Comparison of ENCODE assay signal across 17 cellular contexts in genomic region chr12:112841240-112841639, GRCh38. TPM values are rescaled to one million over a fixed set of nuclear protein-coding genes. Genes with fewer than 3 reads are reported as not detected.
DNase-seq lines count a peak whose midpoint lies in the region; ATAC-seq, FAIRE-seq and TF ChIP-seq lines count a peak whose summit lies in the region.
"Had no signal": no experiment of that assay in that cellular context is flagged by ENCODE, and none has a peak within 500 bp of the region (broad histone marks: within the 10 kb centered on the region; RNA-seq: fewer than 3 reads in every experiment).

No MANE protein-coding gene starts in this region.

- BruUV-seq in HepG2 (replicated peaks; lab: Mats Ljungman, UMichigan) (no TSS peak), K562 (replicated peaks; lab: Mats Ljungman, UMichigan) (no TSS peak)

- H4K8ac ChIP-seq in mesenchymal stem cell (ENCODE audit: low read length) = no peak overlapping the region

- no peak for TF ChIP-seq EP300 in HepG2 (IDR thresholded peaks at IDR 0.05; ENCODE audit: low read depth in 2 of 2, low read length in 2 of 2)
- TF ChIP-seq EP300 in HepG2 (CRISPR knock-in tag; IDR thresholded peaks at IDR 0.05; ENCODE audit: borderline replicate concordance) = no peak
- TF ChIP-seq EP300 in K562 (IDR thresholded peaks at IDR 0.05; ENCODE audit: low read length) = no peak

- no peak for TF ChIP-seq RAD21 in HepG2 (CRISPR knock-in tag; IDR thresholded peaks at IDR 0.05)
- no peak for TF ChIP-seq RAD21 in K562 (CRISPR knock-in tag; conservative IDR thresholded peaks at IDR 0.05 in 1 of 2, IDR thresholded peaks at IDR 0.05 in 1 of 2)

- H3K18ac ChIP-seq in mesenchymal stem cell (ENCODE audit: low read depth in 1 of 2, low read length in 2 of 2) = no peak overlapping the region

- H3K4me3 ChIP-seq in HepG2 (replicated peaks in 1 of 3; ENCODE audit: insufficient read depth in 1 of 3, low read depth in 2 of 3, low read length in 3 of 3) (no peak overlapping the region), right lobe of liver (no peak overlapping the region), K562 (no peak overlapping the region), mesenchymal stem cell (ENCODE audit: insufficient read depth in 1 of 2, low read depth in 1 of 2, low read length in 2 of 2) (no peak overlapping the region)
- H3K4me3 ChIP-seq: GM23248 had no signal

- no peak overlapping the region for H2BK120ac ChIP-seq in mesenchymal stem cell (ENCODE audit: low read depth, low read length)

- no peaks in the 10 kb centered on the region for H3K36me3 ChIP-seq in HepG2 (replicated peaks in 1 of 2; ENCODE audit: control insufficient read depth in 1 of 2, insufficient read depth in 2 of 2, low read length in 2 of 2)
- H3K36me3 ChIP-seq in right lobe of liver = no peaks in the 10 kb centered on the region
- no peaks in the 10 kb centered on the region for H3K36me3 ChIP-seq in K562 (ENCODE audit: control insufficient read depth, insufficient read depth, low read length)
- no peaks in the 10 kb centered on the region for H3K36me3 ChIP-seq in mesenchymal stem cell (ENCODE audit: control insufficient read depth in 1 of 2, insufficient read depth in 2 of 2, low read depth in 1 of 2, low read length in 2 of 2)

- H3K4me1 ChIP-seq in HepG2 (ENCODE audit: insufficient read depth, low read length) (peaks cover 16% of the 10 kb centered on the region), right lobe of liver (no peaks in the 10 kb centered on the region), K562 (replicated peaks in 1 of 2; ENCODE audit: control insufficient read depth in 2 of 2, insufficient read depth in 2 of 2, low read length in 2 of 2) (peaks cover 0 to 9% of the 10 kb centered on the region in 2 experiments; a peak in 2 of 5 replicates), mesenchymal stem cell (ENCODE audit: control insufficient read depth, insufficient read depth, low read depth, low read length) (peaks cover 24% of the 10 kb centered on the region)
- H3K4me1 ChIP-seq: Caco-2 had no signal

- H4K20me1 ChIP-seq in HepG2 (ENCODE audit: insufficient read depth, low read length) (no peaks in the 10 kb centered on the region), K562 (replicated peaks; ENCODE audit: control insufficient read depth, insufficient read depth, low read length) (no peaks in the 10 kb centered on the region)

- no peak for TF ChIP-seq POLR2A in HepG2 (IDR thresholded peaks at IDR 0.05; ENCODE audit: insufficient read depth in 1 of 2, low read depth in 2 of 2, low read length in 2 of 2)
- TF ChIP-seq POLR2A in right lobe of liver (IDR thresholded peaks at IDR 0.05) = no peak
- TF ChIP-seq POLR2A in K562 (conservative IDR thresholded peaks at IDR 0.05) = no peak

- no peak overlapping the region for H3K4ac ChIP-seq in mesenchymal stem cell (ENCODE audit: low read depth in 1 of 2, low read length in 2 of 2)

- no peaks in the 10 kb centered on the region for H3K9me1 ChIP-seq in K562 (ENCODE audit: control insufficient read depth, insufficient read depth, low read length)

- no peak overlapping the region for H3K23ac ChIP-seq in mesenchymal stem cell (ENCODE audit: low read length in 2 of 2)

- TF ChIP-seq CTCF in HepG2 (CRISPR knock-in tag; IDR thresholded peaks at IDR 0.05) (no peak), right lobe of liver (IDR thresholded peaks at IDR 0.05) (no peak), K562 (IDR thresholded peaks at IDR 0.05 in 2 of 3, conservative IDR thresholded peaks at IDR 0.05 in 1 of 3; ENCODE audit: insufficient read depth in 2 of 3, low read depth in 1 of 3, low read length in 3 of 3) (no peak)

- H3K27me3 ChIP-seq in HepG2 (ENCODE audit: control insufficient read depth in 1 of 2, insufficient read depth in 2 of 2, low read length in 2 of 2) (peaks cover 0 to 4% of the 10 kb centered on the region in 2 experiments; a peak in 1 of 5 replicates), right lobe of liver (no peaks in the 10 kb centered on the region), K562 (ENCODE audit: control insufficient read depth in 2 of 2, insufficient read depth in 2 of 2, low read length in 2 of 2) (peaks cover 0 to 8% of the 10 kb centered on the region in 2 experiments; a peak in 2 of 5 replicates), mesenchymal stem cell (ENCODE audit: control insufficient read depth in 1 of 2, insufficient read depth in 1 of 2, low read length in 2 of 2) (peaks cover 0 to 15% of the 10 kb centered on the region in 2 experiments)

- no peak overlapping the region for H4K91ac ChIP-seq in mesenchymal stem cell (ENCODE audit: low read length)

- FAIRE-seq in HepG2 (lab: Jason Lieb, UNC) (no peak), K562 (lab: Jason Lieb, UNC) (no peak)
- FAIRE-seq: D721Med, G401.6, GM12892, GM18507 had no signal

- H3K27ac ChIP-seq in HepG2 (ENCODE audit: extremely low read length, insufficient read depth, low read length) = no peak overlapping the region
- H3K27ac ChIP-seq in right lobe of liver = no peak overlapping the region
- H3K27ac ChIP-seq in K562 (ENCODE audit: extremely low read depth, low read depth, low read length) = no peak overlapping the region
- H3K27ac ChIP-seq in mesenchymal stem cell (ENCODE audit: low read length, poor library complexity, severe bottlenecking) = no peak overlapping the region
- H3K27ac ChIP-seq: C4-2B, GM23248 had no signal

- H2AK5ac ChIP-seq in mesenchymal stem cell (ENCODE audit: low read length, severe bottlenecking) = peak overlapping the region; percentile 81

- intact Hi-C loops in HepG2 (cut with micrococcal nuclease; ENCODE audit: unreplicated experiment) = no loop called here
- intact Hi-C loops in right lobe of liver (cut with DNase I) = no loop called here
- intact Hi-C loops in K562 (cut with micrococcal nuclease) = no loop called here

- CTCF ChIA-PET in HepG2 (lab: Yijun Ruan, JAX; ENCODE audit: low intra/inter-chr PET ratio, low total read pairs) = no interaction called here
- CTCF ChIA-PET in K562 (lab: Yijun Ruan, JAX; ENCODE audit: low intra/inter-chr PET ratio) = no interaction called here
- CTCF ChIA-PET in HEK293T (lab: Yijun Ruan, JAX) = no interaction called here

- H3K9ac ChIP-seq in HepG2 (ENCODE audit: insufficient read depth, low read depth, low read length) = no peak overlapping the region
- H3K9ac ChIP-seq in K562 (ENCODE audit: insufficient read depth in 1 of 2, low read depth in 2 of 2, low read length in 2 of 2) = no peak overlapping the region
- H3K9ac ChIP-seq in mesenchymal stem cell (ENCODE audit: low read length) = no peak overlapping the region
- H3K9ac ChIP-seq: GM23248 had no signal

- H2BK15ac ChIP-seq in mesenchymal stem cell (ENCODE audit: low read depth, poor library complexity, severe bottlenecking) = no peak overlapping the region

- no peak overlapping the region for H3K4me2 ChIP-seq in HepG2 (ENCODE audit: low read depth, low read length)
- H3K4me2 ChIP-seq in K562 (ENCODE audit: insufficient read depth, low read length) = no peak overlapping the region
- H3K4me2 ChIP-seq in mesenchymal stem cell (ENCODE audit: low read length, poor library complexity, severe bottlenecking) = no peak overlapping the region

- no peak overlapping the region for H2BK12ac ChIP-seq in mesenchymal stem cell (ENCODE audit: low read length in 2 of 2)

- no peak for ATAC-seq in HepG2
- no peak for ATAC-seq in right lobe of liver
- ATAC-seq in K562 = no peak

- no peaks in the 10 kb centered on the region for H3K79me2 ChIP-seq in HepG2 (ENCODE audit: insufficient read depth, low read length)
- H3K79me2 ChIP-seq in K562 (ENCODE audit: control insufficient read depth, insufficient read depth, low read length) = no peaks in the 10 kb centered on the region

- no peak overlapping the region for H3K14ac ChIP-seq in mesenchymal stem cell (ENCODE audit: low read length in 2 of 2)

- in situ Hi-C loops in HepG2 (cut with HindIII; ENCODE audit: extremely low pct_ligation_motif_present, low pct_unique_long_range_greater_than_20kb) = no loop called here
- in situ Hi-C loops in K562 (cut with MboI) = no loop called here

- DNase-seq in HepG2 (ENCODE audit: low spot score) = no peak
- no peak for DNase-seq in right lobe of liver
- no peak for DNase-seq in K562 (ENCODE audit: extremely low read depth in 1 of 4, low spot score in 3 of 4)
- no peak for DNase-seq in mesenchymal stem cell
- DNase-seq in NCI-H1930 (lab: John Stamatoyannopoulos, UW) = no peak
- DNase-seq in NCI-H2081 (lab: John Stamatoyannopoulos, UW) = no peak
- no peak for DNase-seq in HEK293T (ENCODE audit: extremely low spot score)
- DNase-seq: 8988T; Caco-2; CD4-positive, alpha-beta T cell; GM23248 had no signal

- no peaks in the 10 kb centered on the region for H3K9me3 ChIP-seq in HepG2 (ENCODE audit: low read length)
- no peaks in the 10 kb centered on the region for H3K9me3 ChIP-seq in right lobe of liver
- no peaks in the 10 kb centered on the region for H3K9me3 ChIP-seq in K562 (replicated peaks; ENCODE audit: control insufficient read depth, insufficient read depth, low read depth, low read length)
- H3K9me3 ChIP-seq in mesenchymal stem cell (ENCODE audit: control insufficient read depth, low read length) = no peaks in the 10 kb centered on the region
- H3K9me3 ChIP-seq: Caco-2 had no signal

- WGBS in HepG2 (ENCODE audit: low lambda C conversion rate) = 38% methylated on average over 5 of the region's 5 CpGs
- 38% methylated on average over 5 of the region's 5 CpGs for WGBS in right lobe of liver (ENCODE audit: insufficient coverage, low coverage, low lambda C conversion rate, missing lambda C conversion rate)
- WGBS in K562 (ENCODE audit: insufficient coverage, low coverage, missing lambda C conversion rate) = 0% methylated on average over 5 of the region's 5 CpGs
- 76% methylated on average over 4 of the region's 5 CpGs for WGBS in mesenchymal stem cell

- H3K79me1 ChIP-seq in mesenchymal stem cell (replicated peaks; ENCODE audit: low read length, poor library complexity, severe bottlenecking) = no peaks in the 10 kb centered on the region

- POLR2A ChIA-PET in HepG2 (lab: Yijun Ruan, JAX) (no interaction called here), K562 (lab: Yijun Ruan, JAX) (interaction anchor here (1.3 kb wide), 1 partner anchor 12 kb away, joined by 4 read pairs; no protein-coding TSS in a partner anchor), HEK293T (lab: Yijun Ruan, JAX) (no interaction called here)

- H2AFZ ChIP-seq in HepG2 (ENCODE audit: low read length) (no peak overlapping the region), K562 (ENCODE audit: low read depth, low read length) (no peak overlapping the region), mesenchymal stem cell (ENCODE audit: low read depth, low read length) (no peak overlapping the region)
- H2AFZ ChIP-seq: GM23248 had no signal

- H2BK5ac ChIP-seq in mesenchymal stem cell (ENCODE audit: low read depth, low read length, poor library complexity, severe bottlenecking) = no peak overlapping the region

RNA-seq across cellular contexts. Expression of gene RPH3A, which starts 49.7 kb away (rescaled TPM):
- total RNA-seq in HepG2 (2016; rRNA removed; fragmentation: Illumina TruSeq; extraction: Trizol) (not detected in 2 replicates), right lobe of liver (under 1 TPM in 1 of 6 experiments, not detected in 5; 0.12 TPM), K562 (2014; rRNA removed) (not detected in 2 replicates), K562 (2014; rRNA removed; fragmentation: Illumina TruSeq; extraction: Trizol) (not detected in 2 replicates), K562 (2015; rRNA removed; fragmentation: Illumina TruSeq; extraction: Trizol) (not detected in 2 replicates), K562 (2021) (not detected in 2 replicates)
- not detected in 2 replicates for total RNA-seq in HepG2 (2016; cell fraction: cytosol; rRNA removed; fragmentation: Illumina TruSeq; extraction: Trizol; ENCODE audit: low read depth)
- not detected in 2 replicates for total RNA-seq in HepG2 (2016; cell fraction: insoluble cytoplasmic fraction; rRNA removed; fragmentation: Illumina TruSeq; extraction: Trizol)
- total RNA-seq in HepG2 (2016; cell fraction: membrane; rRNA removed; fragmentation: Illumina TruSeq; extraction: Trizol) = not detected in 2 replicates
- not detected in 2 replicates for total RNA-seq in HepG2 (2016; cell fraction: nucleus; rRNA removed; fragmentation: Illumina TruSeq; extraction: Trizol)
- polyA plus RNA-seq in HepG2 (2011; rRNA removed) (not detected in 2 replicates), K562 (2011; rRNA removed) (not detected in 2 replicates), K562 (2014; fragmentation: Illumina TruSeq; extraction: Trizol) (0.04 TPM in 1 of 2 replicates, not detected in the other), K562 (2014; fragmentation: Nextera tagmentation; extraction: Ambion mirVana) (under 1 TPM in 1 of 2 experiments, not detected in 1; 0.07 TPM), K562 (2014; rRNA removed) (not detected in 2 replicates)
- polyA plus RNA-seq in HepG2 (2011; cell fraction: cytosol; rRNA removed) = not detected in 2 replicates
- polyA plus RNA-seq in HepG2 (2011; cell fraction: nucleus; rRNA removed) = not detected in 2 replicates
- not detected in 2 replicates for polyA plus RNA-seq in HepG2 (2012)
- not detected in 2 replicates for polyA plus RNA-seq in HepG2 (2016; cell fraction: cytosol; fragmentation: Illumina TruSeq; extraction: Trizol; ENCODE audit: low read depth)
- not detected in 2 replicates for polyA plus RNA-seq in HepG2 (2016; cell fraction: insoluble cytoplasmic fraction; fragmentation: Illumina TruSeq; extraction: Trizol; ENCODE audit: low read depth)
- not detected in 2 replicates for polyA plus RNA-seq in HepG2 (2016; cell fraction: membrane; fragmentation: Illumina TruSeq; extraction: Trizol; ENCODE audit: low read depth)
- polyA plus RNA-seq in HepG2 (2016; cell fraction: nucleus; fragmentation: Illumina TruSeq; extraction: Trizol; ENCODE audit: insufficient read depth, low read depth) = not detected in 2 replicates
- not detected in 2 replicates for polyA minus RNA-seq in HepG2 (2011; rRNA and poly(A)+ RNA removed; ENCODE audit: low replicate concordance)
- not detected in 2 replicates for polyA minus RNA-seq in HepG2 (2011; cell fraction: cytosol; rRNA and poly(A)+ RNA removed)
- polyA minus RNA-seq in HepG2 (2011; cell fraction: nucleus; rRNA and poly(A)+ RNA removed) = not detected in 2 replicates
- total RNA-seq in K562 (2011; cell fraction: chromatin; rRNA removed; ENCODE audit: low replicate concordance) = not detected in 2 replicates
- not detected in 2 replicates for total RNA-seq in K562 (2011; cell fraction: nucleolus; rRNA removed)
- total RNA-seq in K562 (2011; cell fraction: nucleoplasm; rRNA removed) = not detected in 2 replicates
- not detected in 2 replicates for polyA plus RNA-seq in K562 (2011; cell fraction: cytosol; rRNA removed)
- polyA plus RNA-seq in K562 (2011; cell fraction: nucleus; rRNA removed) = not detected in 2 replicates
- 0.18 TPM in 1 of 2 replicates, not detected in the other for polyA plus RNA-seq in K562 (2012)
- not detected in 2 replicates for polyA minus RNA-seq in K562 (2011; rRNA and poly(A)+ RNA removed)
- polyA minus RNA-seq in K562 (2011; cell fraction: cytosol; rRNA and poly(A)+ RNA removed) = not detected in 2 replicates
- not detected in 2 replicates for polyA minus RNA-seq in K562 (2011; cell fraction: nucleus; rRNA and poly(A)+ RNA removed)
- polyA plus RNA-seq in mesenchymal stem cell (2013, experiment 1 of 2) = not detected
- not detected for polyA plus RNA-seq in mesenchymal stem cell (2013, experiment 2 of 2)
- total RNA-seq: Caco-2; CD4-positive, alpha-beta T cell; GM23248 had no signal
- polyA plus RNA-seq: BJ, GM23248 had no signal

Comparison
In these comparisons a context has a peak if more than half of its experiments do, and no peak if none do; other contexts are left out.
1. Of the 241 proteins assayed by ChIP-seq in both HepG2 and K562: peak only in HepG2: none; only in K562: ZFP36; in both: none; in neither: 240.